Comparison of ENCODE assay signal across 21 cellular contexts in the genomic region with DNA sequence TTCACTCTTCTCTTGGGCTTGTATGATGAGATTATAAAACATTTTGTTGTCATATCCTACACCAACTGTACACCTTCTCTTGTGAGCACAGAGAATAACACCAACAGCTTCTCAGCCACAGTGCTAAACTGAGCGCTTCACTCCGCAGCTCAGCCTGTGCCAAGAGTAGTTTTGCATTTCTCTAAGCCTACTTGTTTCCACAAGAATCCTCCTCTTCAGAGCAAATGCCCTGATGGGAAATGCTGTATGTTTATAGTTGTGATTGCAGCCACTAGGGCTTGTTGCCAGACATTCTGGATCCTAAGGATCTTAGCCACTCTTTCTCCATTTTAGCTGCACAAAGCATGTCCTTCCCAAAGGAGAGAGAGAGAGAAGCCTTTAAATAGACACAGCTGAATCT.
DNase-seq lines count a peak whose midpoint lies in the region; ATAC-seq, FAIRE-seq and TF ChIP-seq lines count a peak whose summit lies in the region.
"Had no signal": no experiment of that assay in that cellular context is flagged by ENCODE, and none has a peak within 500 bp of the region (broad histone marks: within the 10 kb centered on the region; RNA-seq: fewer than 3 reads in every experiment).

No MANE protein-coding gene starts in this region.

- H4K20me1 ChIP-seq in astrocyte (ENCODE audit: insufficient read depth, low read length) = peaks cover 19% of the 10 kb centered on the region

- no peak for ATAC-seq in HG02678 (IDR thresholded peaks at IDR 0.05; ENCODE audit: unreplicated experiment)
- ATAC-seq: body of pancreas, mucosa of descending colon had no signal

- no peak overlapping the region for H3K9ac ChIP-seq in astrocyte (ENCODE audit: low read length)

- no peaks in the 10 kb centered on the region for H3K9me3 ChIP-seq in astrocyte (ENCODE audit: insufficient read depth, low read depth, low read length)
- H3K9me3 ChIP-seq: body of pancreas, mucosa of descending colon, Peyer's patch had no signal

- no peaks in the 10 kb centered on the region for H3K4me1 ChIP-seq in astrocyte (ENCODE audit: insufficient read depth, low read length)
- H3K4me1 ChIP-seq: body of pancreas, Peyer's patch had no signal

- H3K27me3 ChIP-seq in astrocyte (ENCODE audit: insufficient read depth, low read length) = no peaks in the 10 kb centered on the region
- H3K27me3 ChIP-seq: body of pancreas, Peyer's patch had no signal

- H3K4me3 Mint-ChIP-seq in astrocyte (ENCODE audit: unreplicated experiment) = no peak overlapping the region
- H3K4me3 Mint-ChIP-seq: activated T-helper 1 cell treated with anti-CD3 and anti-CD28 coated beads, Interleukin-12 subunit alpha, Interleukin-12 subunit beta, Interleukin-2, Interleukin-4 antibody, amounts not matched to agents 30 ng/mL and 10 ng/mL and 1 ng/mL, durations not matched to agents 14 hours and 24 hours and 36 hours; CD4-positive, CD25-positive, alpha-beta regulatory T cell; HFFc6; T-helper 1 cell treated with Interleukin-12 subunit alpha and Interleukin-12 subunit beta and Interleukin-4 antibody, amounts not matched to agents 30 μg/mL and 1 μg/mL, for 36 hours had no signal

- TF ChIP-seq CTCF in astrocyte (IDR thresholded peaks at IDR 0.05; ENCODE audit: insufficient read depth, low read depth, low read length) (no peak), foreskin fibroblast (IDR thresholded peaks at IDR 0.05; ENCODE audit: low read depth, low read length) (no peak)

- H3K79me2 ChIP-seq in astrocyte (ENCODE audit: insufficient read depth, low read length) = peaks cover 13% of the 10 kb centered on the region

- no peak overlapping the region for H2AFZ ChIP-seq in astrocyte (ENCODE audit: low read depth, low read length)

- no peak overlapping the region for H3K27ac Mint-ChIP-seq in astrocyte (ENCODE audit: unreplicated experiment)
- H3K27ac Mint-ChIP-seq: activated T-helper 1 cell treated with anti-CD3 and anti-CD28 coated beads, Interleukin-12 subunit alpha, Interleukin-12 subunit beta, Interleukin-2, Interleukin-4 antibody, amounts not matched to agents 30 ng/mL and 10 ng/mL and 1 ng/mL, durations not matched to agents 14 hours and 24 hours and 36 hours; HFFc6; T-helper 1 cell treated with Interleukin-12 subunit alpha and Interleukin-12 subunit beta and Interleukin-4 antibody, amounts not matched to agents 30 μg/mL and 1 μg/mL, for 36 hours had no signal

- no peak overlapping the region for H3K27ac ChIP-seq in astrocyte (ENCODE audit: low read depth, low read length)
- H3K27ac ChIP-seq: body of pancreas, Peyer's patch had no signal

- H3K27me3 Mint-ChIP-seq in astrocyte (ENCODE audit: low read depth, unreplicated experiment) = no peaks in the 10 kb centered on the region
- H3K27me3 Mint-ChIP-seq: CD4-positive, CD25-positive, alpha-beta regulatory T cell had no signal

- peaks cover 9% of the 10 kb centered on the region for H3K4me1 Mint-ChIP-seq in astrocyte (ENCODE audit: low read depth, unreplicated experiment)

- peak; percentile 49 for DNase-seq in EH (ENCODE audit: low read depth)
- peak; percentile 65 for DNase-seq in astrocyte (ENCODE audit: low read depth)
- peak; percentile 9 to 27 for DNase-seq in foreskin fibroblast
- peak; percentile 54 for DNase-seq in pons (ENCODE audit: low spot score)
- DNase-seq in KBM-7 = no peak
- DNase-seq in stimulated activated CD4-positive, alpha-beta T cell treated with anti-CD3 and anti-CD28 coated beads, Interleukin-12 subunit alpha, Interleukin-12 subunit beta, amount 100 ng/mL, for 4 hours = no peak
- no peak for DNase-seq in AG08395 (ENCODE audit: low spot score)
- DNase-seq: activated CD4-positive, alpha-beta T cell treated with anti-CD3 and anti-CD28 coated beads, Interleukin-2, amount 50 U/mL, for 4 hours; body of pancreas; CD4-positive, CD25-positive, alpha-beta regulatory T cell; GF-D8; HFFc6; NCI-H1092; NCI-H510A; Peyer's patch; stimulated activated naive CD4-positive, alpha-beta T cell treated with Interleukin-2 at 50 U/mL for 16 hours had no signal

- no peak for FAIRE-seq in astrocyte (lab: Jason Lieb, UNC)
- FAIRE-seq: endothelial cell of umbilical vein had no signal

- H3K4me2 ChIP-seq in astrocyte (ENCODE audit: low read length) = no peak overlapping the region

- H3K36me3 Mint-ChIP-seq in astrocyte (ENCODE audit: low read depth, unreplicated experiment) = peaks cover 2% of the 10 kb centered on the region

- H3K4me3 ChIP-seq in astrocyte (ENCODE audit: insufficient read depth, low read depth, low read length) (no peak overlapping the region), foreskin fibroblast (ENCODE audit: low read depth in 1 of 2, low read length in 2 of 2) (no peak overlapping the region)
- H3K4me3 ChIP-seq: body of pancreas, mucosa of descending colon, Peyer's patch had no signal

- H3K36me3 ChIP-seq in astrocyte (ENCODE audit: insufficient read depth, low read length) = no peaks in the 10 kb centered on the region
- H3K36me3 ChIP-seq: Peyer's patch had no signal

- in situ Hi-C loops in KBM-7 (cut with MboI; ENCODE audit: low pct_unique_long_range_greater_than_20kb, low sequenced_read_pairs) = no loop called here

- H3K9me3 Mint-ChIP-seq in astrocyte (ENCODE audit: unreplicated experiment) = no peaks in the 10 kb centered on the region
- H3K9me3 Mint-ChIP-seq: activated T-helper 1 cell treated with anti-CD3 and anti-CD28 coated beads, Interleukin-12 subunit alpha, Interleukin-12 subunit beta, Interleukin-2, Interleukin-4 antibody, amounts not matched to agents 30 ng/mL and 10 ng/mL and 1 ng/mL, durations not matched to agents 14 hours and 24 hours and 36 hours; HFFc6; T-helper 1 cell treated with Interleukin-12 subunit alpha and Interleukin-12 subunit beta and Interleukin-4 antibody, amounts not matched to agents 30 μg/mL and 1 μg/mL, for 36 hours had no signal

Comparison
In these comparisons a context has a peak if more than half of its experiments do, and no peak if none do; other contexts are left out.
1. DNase-seq: peak in EH (single experiment), astrocyte (single experiment), foreskin fibroblast (2 of 2) and pons (single experiment); none in KBM-7 (single experiment), stimulated activated CD4-positive, alpha-beta T cell treated with anti-CD3 and anti-CD28 coated beads, Interleukin-12 subunit alpha, Interleukin-12 subunit beta, amount 100 ng/mL, for 4 hours (single experiment) and AG08395 (single experiment).